Comparison of ENCODE assay signal across 1 cellular context in the genomic region with DNA sequence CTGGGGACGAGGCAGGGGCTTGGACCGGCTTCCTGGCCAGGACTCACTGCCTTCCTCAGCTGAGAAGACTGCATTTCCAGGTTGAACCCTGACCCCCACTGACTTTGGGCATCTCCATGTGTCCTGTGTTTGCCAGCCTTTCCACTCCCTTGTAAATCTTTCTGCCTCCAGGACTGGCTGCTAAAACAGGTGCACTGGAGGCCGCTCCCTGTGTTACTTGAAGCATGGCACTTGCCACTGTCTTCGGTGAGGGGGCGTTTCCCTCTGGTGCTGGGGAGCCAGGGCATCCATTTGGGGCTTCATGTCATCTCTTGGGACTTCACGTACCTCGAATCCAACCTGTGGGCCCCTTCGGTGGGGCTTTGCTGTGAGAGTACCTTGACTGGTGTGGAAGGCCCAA.
TF ChIP-seq lines count a peak whose summit lies in the region.

No MANE protein-coding gene starts in this region.

TF ChIP-seq in HEK293T, 16 proteins besides CTCF, POLR2A, EP300 and RAD21:
- TF ChIP-seq HDGF (IDR thresholded peaks at IDR 0.05; ENCODE audit: borderline replicate concordance) (no peak), ARNT (IDR thresholded peaks at IDR 0.05) (no peak), TARDBP (IDR thresholded peaks at IDR 0.05) (no peak), LEF1 (IDR thresholded peaks at IDR 0.05; ENCODE audit: borderline replicate concordance) (no peak), BHLHE40 (IDR thresholded peaks at IDR 0.05; ENCODE audit: borderline replicate concordance) (no peak), CTBP1 (IDR thresholded peaks at IDR 0.05; ENCODE audit: borderline replicate concordance) (no peak), FOXK2 (IDR thresholded peaks at IDR 0.05) (no peak), L3MBTL2 (conservative IDR thresholded peaks at IDR 0.05) (no peak), FOXM1 (IDR thresholded peaks at IDR 0.05; ENCODE audit: borderline replicate concordance) (no peak), FOXA1 (IDR thresholded peaks at IDR 0.05) (no peak), SP1 (IDR thresholded peaks at IDR 0.05) (no peak)
- TF ChIP-seq, protein P1, sequence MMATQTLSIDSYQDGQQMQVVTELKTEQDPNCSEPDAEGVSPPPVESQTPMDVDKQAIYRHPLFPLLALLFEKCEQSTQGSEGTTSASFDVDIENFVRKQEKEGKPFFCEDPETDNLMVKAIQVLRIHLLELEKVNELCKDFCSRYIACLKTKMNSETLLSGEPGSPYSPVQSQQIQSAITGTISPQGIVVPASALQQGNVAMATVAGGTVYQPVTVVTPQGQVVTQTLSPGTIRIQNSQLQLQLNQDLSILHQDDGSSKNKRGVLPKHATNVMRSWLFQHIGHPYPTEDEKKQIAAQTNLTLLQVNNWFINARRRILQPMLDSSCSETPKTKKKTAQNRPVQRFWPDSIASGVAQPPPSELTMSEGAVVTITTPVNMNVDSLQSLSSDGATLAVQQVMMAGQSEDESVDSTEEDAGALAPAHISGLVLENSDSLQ (IDR thresholded peaks at IDR 0.05) = no peak
